Comparison of ENCODE assay signal across 26 cellular contexts in genomic region chr5:169837686-169838085, GRCh38.
A peak's percentile ranks its signal among the peaks of the same experiment; 100 is the strongest.
DNase-seq lines count a peak whose midpoint lies in the region; ATAC-seq and TF ChIP-seq lines count a peak whose summit lies in the region.
"Had no signal": no experiment of that assay in that cellular context is flagged by ENCODE, and none has a peak within 500 bp of the region (broad histone marks: within the 10 kb centered on the region; RNA-seq: fewer than 3 reads in every experiment).

No MANE protein-coding gene starts in this region.

- H3K4me1 ChIP-seq in SK-N-SH (ENCODE audit: control insufficient read depth in 1 of 2, insufficient read depth in 2 of 2, low read depth in 1 of 2, low read length in 1 of 2) = no peaks in the 10 kb centered on the region; a peak in 1 of 4 replicates
- H3K4me1 ChIP-seq: BE2C, SJSA1 had no signal

- no peak for DNase-seq in activated CD4-positive, alpha-beta T cell treated with anti-CD3 and anti-CD28 coated beads for 36 hours
- no peak for DNase-seq in activated CD4-positive, alpha-beta T cell treated with anti-CD3 and anti-CD28 coated beads for 1 hour
- no peak for DNase-seq in SK-N-SH
- DNase-seq in effector memory CD8-positive, alpha-beta T cell = no peak
- peak; percentile 84 for DNase-seq in retinal pigment epithelial cell (ENCODE audit: low read depth)
- no peak for DNase-seq in NCI-H1092 treated with DMSO at 0.1 percent for 48 hours (lab: John Stamatoyannopoulos, UW)
- no peak for DNase-seq in activated naive CD8-positive, alpha-beta T cell treated with anti-CD3 and anti-CD28 coated beads, Interleukin-2, amount 50 U/mL, for 24 hours
- DNase-seq: BE2C, Calu3, DMS153, DND-41, MM.1S, NCI-H1048, NCI-H1417 treated with DMSO at 0.1 percent for 48 hours, NCI-H1694 treated with DMSO at 0.1 percent for 48 hours, NCI-H446, NCI-H524 treated with DMSO at 0.1 percent for 48 hours, Right ventricle myocardium superior, RPMI8226 had no signal

- intact Hi-C loops in activated CD4-positive, alpha-beta T cell treated with anti-CD3 and anti-CD28 coated beads for 36 hours (cut with DNase I, micrococcal nuclease) = no loop called here

- no peaks in the 10 kb centered on the region for H3K36me3 ChIP-seq in SK-N-SH (replicated peaks in 1 of 2; ENCODE audit: control insufficient read depth in 1 of 2, insufficient read depth in 2 of 2, low read length in 1 of 2)
- H3K36me3 ChIP-seq: BE2C, SJSA1 had no signal

- H3K9me3 ChIP-seq in SK-N-SH = no peaks in the 10 kb centered on the region
- H3K9me3 ChIP-seq: BE2C, SJSA1 had no signal

- H4K20me1 ChIP-seq in SK-N-SH (ENCODE audit: insufficient read depth) = no peaks in the 10 kb centered on the region

- H3K4me1 Mint-ChIP-seq in activated CD4-positive, alpha-beta T cell treated with anti-CD3 and anti-CD28 coated beads for 36 hours = peaks cover 25% of the 10 kb centered on the region
- H3K4me1 Mint-ChIP-seq in effector memory CD8-positive, alpha-beta T cell (ENCODE audit: low read depth in 2 of 2) = peaks cover 9 to 31% of the 10 kb centered on the region in 2 donors
- H3K4me1 Mint-ChIP-seq in activated naive CD8-positive, alpha-beta T cell treated with anti-CD3 and anti-CD28 coated beads, Interleukin-2, amount 50 U/mL, for 24 hours = peaks cover 22% of the 10 kb centered on the region

- H3K27me3 Mint-ChIP-seq in activated CD4-positive, alpha-beta T cell treated with anti-CD3 and anti-CD28 coated beads for 36 hours = no peaks in the 10 kb centered on the region
- H3K27me3 Mint-ChIP-seq in effector memory CD8-positive, alpha-beta T cell = no peaks in the 10 kb centered on the region
- H3K27me3 Mint-ChIP-seq in activated naive CD8-positive, alpha-beta T cell treated with anti-CD3 and anti-CD28 coated beads, Interleukin-2, amount 50 U/mL, for 24 hours = no peaks in the 10 kb centered on the region
- H3K27me3 Mint-ChIP-seq: IgD-negative memory B cell had no signal

- peaks cover 63% of the 10 kb centered on the region for H3K36me3 Mint-ChIP-seq in activated CD4-positive, alpha-beta T cell treated with anti-CD3 and anti-CD28 coated beads for 36 hours (ENCODE audit: low read depth)
- H3K36me3 Mint-ChIP-seq in effector memory CD8-positive, alpha-beta T cell (ENCODE audit: insufficient read depth) = peaks cover 41% of the 10 kb centered on the region
- H3K36me3 Mint-ChIP-seq in activated naive CD8-positive, alpha-beta T cell treated with anti-CD3 and anti-CD28 coated beads, Interleukin-2, amount 50 U/mL, for 24 hours (ENCODE audit: low read depth) = peaks cover 50% of the 10 kb centered on the region

- no peak for ATAC-seq in activated CD4-positive, alpha-beta T cell treated with anti-CD3 and anti-CD28 coated beads for 36 hours
- no peak for ATAC-seq in effector memory CD8-positive, alpha-beta T cell (replicated peaks)
- ATAC-seq in HG02759 (IDR thresholded peaks at IDR 0.05; ENCODE audit: unreplicated experiment) = no peak
- no peak for ATAC-seq in activated naive CD8-positive, alpha-beta T cell treated with anti-CD3 and anti-CD28 coated beads, Interleukin-2, amount 50 U/mL, for 24 hours

- H3K9ac ChIP-seq in SK-N-SH = no peak overlapping the region
- H3K9ac ChIP-seq: KMS-11 had no signal

- no peaks in the 10 kb centered on the region for H3K79me2 ChIP-seq in SK-N-SH (ENCODE audit: insufficient read depth)

- peak overlapping the region; percentile 52 for H3K27ac Mint-ChIP-seq in activated CD4-positive, alpha-beta T cell treated with anti-CD3 and anti-CD28 coated beads for 36 hours
- H3K27ac Mint-ChIP-seq in effector memory CD8-positive, alpha-beta T cell = peak overlapping the region; percentile 6 to 68
- H3K27ac Mint-ChIP-seq in activated naive CD8-positive, alpha-beta T cell treated with anti-CD3 and anti-CD28 coated beads, Interleukin-2, amount 50 U/mL, for 24 hours = no peak overlapping the region

- H3K27me3 ChIP-seq in SK-N-SH (ENCODE audit: insufficient read depth) = no peaks in the 10 kb centered on the region
- H3K27me3 ChIP-seq: BE2C, SJSA1 had no signal

- H3K9me3 Mint-ChIP-seq in activated CD4-positive, alpha-beta T cell treated with anti-CD3 and anti-CD28 coated beads for 36 hours (ENCODE audit: low read depth) = no peaks in the 10 kb centered on the region
- no peaks in the 10 kb centered on the region for H3K9me3 Mint-ChIP-seq in effector memory CD8-positive, alpha-beta T cell
- peaks cover 4% of the 10 kb centered on the region for H3K9me3 Mint-ChIP-seq in activated naive CD8-positive, alpha-beta T cell treated with anti-CD3 and anti-CD28 coated beads, Interleukin-2, amount 50 U/mL, for 24 hours
- H3K9me3 Mint-ChIP-seq: CD14-positive monocyte, IgD-negative memory B cell had no signal

- no peak for TF ChIP-seq EP300 in SK-N-SH (IDR thresholded peaks at IDR 0.05; ENCODE audit: borderline replicate concordance in 1 of 2, low read depth in 1 of 2, low read length in 1 of 2)

- no peak overlapping the region for H3K4me2 ChIP-seq in SK-N-SH
- H3K4me2 ChIP-seq: KMS-11 had no signal

- no peaks in the 10 kb centered on the region for H3K9me2 ChIP-seq in SK-N-SH

- no peak overlapping the region for H3K4me3 Mint-ChIP-seq in activated CD4-positive, alpha-beta T cell treated with anti-CD3 and anti-CD28 coated beads for 36 hours
- H3K4me3 Mint-ChIP-seq in effector memory CD8-positive, alpha-beta T cell = no peak overlapping the region
- no peak overlapping the region for H3K4me3 Mint-ChIP-seq in activated naive CD8-positive, alpha-beta T cell treated with anti-CD3 and anti-CD28 coated beads, Interleukin-2, amount 50 U/mL, for 24 hours
- H3K4me3 Mint-ChIP-seq: CD14-positive monocyte, IgD-negative memory B cell had no signal

- H3K27ac ChIP-seq in SK-N-SH (ENCODE audit: low read depth in 2 of 2, low read length in 1 of 2) = no peak overlapping the region; a peak in 2 of 4 replicates
- H3K27ac ChIP-seq: 22Rv1, HL-60, KMS-11, SJSA1 had no signal

- no peak overlapping the region for H2AFZ ChIP-seq in SK-N-SH (ENCODE audit: low read depth)

- POLR2A ChIA-PET in activated CD4-positive, alpha-beta T cell treated with anti-CD3 and anti-CD28 coated beads for 36 hours (lab: Charles Lee) = no interaction called here
- POLR2A ChIA-PET in SK-N-SH (lab: Yijun Ruan, JAX) = no interaction called here

- H3K4me3 ChIP-seq in SK-N-SH (ENCODE audit: low read depth in 2 of 2, low read length in 1 of 2) (no peak overlapping the region), retinal pigment epithelial cell (ENCODE audit: low read length) (no peak overlapping the region)
- H3K4me3 ChIP-seq: SJSA1 had no signal

- TF ChIP-seq CTCF in SK-N-SH (IDR thresholded peaks at IDR 0.05) (no peak), retinal pigment epithelial cell (conservative IDR thresholded peaks at IDR 0.05; ENCODE audit: low read depth, low read length) (no peak)

- TF ChIP-seq RAD21 in SK-N-SH (IDR thresholded peaks at IDR 0.05; ENCODE audit: low read length) = no peak

- CTCF ChIA-PET in activated CD4-positive, alpha-beta T cell treated with anti-CD3 and anti-CD28 coated beads for 36 hours (lab: Charles Lee) = interaction anchor here (1.0 kb wide), 1 partner anchor 14 kb away, joined by 3 read pairs; no protein-coding TSS in a partner anchor
- CTCF ChIA-PET in SK-N-SH (lab: Yijun Ruan, JAX) = interaction anchor here (1.2 to 1.4 kb wide), 2 partner anchors 9 to 86 kb away, joined by 3 read pairs; no protein-coding TSS in a partner anchor

- no peaks in the 10 kb centered on the region for H3F3A ChIP-seq in SK-N-SH (replicated peaks; ENCODE audit: insufficient read depth)

TF ChIP-seq in SK-N-SH, 30 proteins besides CTCF, POLR2A, EP300 and RAD21:
- peak; percentile 75 for TF ChIP-seq PBX3 (IDR thresholded peaks at IDR 0.05)
- TF ChIP-seq TCF12 (IDR thresholded peaks at IDR 0.05) = 0 out of 2 replicates have a peak, but pooled peaks have one; percentile 41
- no peak for TF ChIP-seq RFX5 (IDR thresholded peaks at IDR 0.05; ENCODE audit: low read length)
